11 cellular contexts compared by ENCODE assay signal in genomic region chr3:73621388-73621787, GRCh38. TPM values are rescaled to one million over a fixed set of nuclear protein-coding genes. Genes with fewer than 3 reads are reported as not detected.
DNase-seq lines count a peak whose midpoint lies in the region; ATAC-seq and TF ChIP-seq lines count a peak whose summit lies in the region.
"Had no signal": no experiment of that assay in that cellular context is flagged by ENCODE, and none has a peak within 500 bp of the region (broad histone marks: within the 10 kb centered on the region; RNA-seq: fewer than 3 reads in every experiment).

No MANE protein-coding gene starts in this region.

- H3K36me3 ChIP-seq in esophagus (ENCODE audit: control insufficient read depth in 2 of 2, insufficient read depth in 2 of 2, low read length in 1 of 2), result no peaks in the 10 kb centered on the region
- H3K36me3 ChIP-seq in mucosa of rectum (ENCODE audit: control insufficient read depth in 2 of 2, insufficient read depth in 2 of 2, low read length in 2 of 2), result no peaks in the 10 kb centered on the region
- H3K36me3 ChIP-seq in tibial artery, result no peaks in the 10 kb centered on the region

- DNase-seq in DMS 273 (lab: John Stamatoyannopoulos, UW; ENCODE audit: unreplicated experiment), result peak; percentile 10
- no peak for DNase-seq in DMS 273 treated with DMSO at 0.1 percent for 48 hours (lab: John Stamatoyannopoulos, UW)
- DNase-seq in tibial artery, result no peak
- no peak for DNase-seq in islet precursor cell
- DNase-seq in putamen (ENCODE audit: low spot score), result no peak
- DNase-seq: activated T-cell treated with anti-CD3 and anti-CD28 coated beads, Interleukin-2, amount 50 U/mL, for 48 hours; T-helper 17 cell had no signal

- no peak for ATAC-seq in GM21381 (IDR thresholded peaks at IDR 0.05; ENCODE audit: unreplicated experiment)
- ATAC-seq: T-helper 17 cell had no signal

- H3K4me3 ChIP-seq in esophagus (ENCODE audit: low read depth in 1 of 2, low read length in 2 of 2) (peak overlapping the region in 1 of 2 donors; percentile 63), mucosa of rectum (ENCODE audit: low read length in 2 of 2) (peak overlapping the region; percentile 73 to 76), tibial artery (peak overlapping the region; percentile 80 to 86)

- intact Hi-C loops in tibial artery (cut with DNase I; ENCODE audit: low total_unique reads), result loop anchor here (5.0 kb wide), 1 partner anchor 109 kb away; no protein-coding TSS in a partner anchor

- H3K27me3 ChIP-seq in esophagus (ENCODE audit: control insufficient read depth in 1 of 2, insufficient read depth in 2 of 2, low read length in 2 of 2), result no peaks in the 10 kb centered on the region
- no peaks in the 10 kb centered on the region for H3K27me3 ChIP-seq in mucosa of rectum (ENCODE audit: control insufficient read depth in 2 of 2, insufficient read depth in 2 of 2, low read length in 2 of 2)
- no peaks in the 10 kb centered on the region for H3K27me3 ChIP-seq in tibial artery

- peak overlapping the region; percentile 38 to 66 for H3K9ac ChIP-seq in mucosa of rectum (ENCODE audit: low read depth in 1 of 2, low read length in 2 of 2)

- H3K27ac ChIP-seq in esophagus (ENCODE audit: low read depth in 2 of 2, low read length in 1 of 2), result peak overlapping the region; percentile 48 to 63
- peak overlapping the region; percentile 69 to 74 for H3K27ac ChIP-seq in mucosa of rectum (ENCODE audit: low read depth in 2 of 2, low read length in 2 of 2)
- H3K27ac ChIP-seq in tibial artery, result peak overlapping the region; percentile 88 to 93
- H3K27ac ChIP-seq: 22Rv1 had no signal

- H3K9me3 ChIP-seq in esophagus (ENCODE audit: control insufficient read depth in 2 of 2, insufficient read depth in 1 of 2, low read depth in 1 of 2, low read length in 1 of 2), result no peaks in the 10 kb centered on the region
- no peaks in the 10 kb centered on the region for H3K9me3 ChIP-seq in mucosa of rectum (ENCODE audit: control insufficient read depth in 2 of 2, low read length in 2 of 2)
- H3K9me3 ChIP-seq in tibial artery, result no peaks in the 10 kb centered on the region

- H3K4me1 ChIP-seq in esophagus (ENCODE audit: control insufficient read depth in 2 of 2, insufficient read depth in 2 of 2, low read length in 1 of 2) (peaks cover 2 to 9% of the 10 kb centered on the region in 2 donors), mucosa of rectum (ENCODE audit: control insufficient read depth in 2 of 2, insufficient read depth in 2 of 2, low read length in 2 of 2) (peaks cover 5 to 13% of the 10 kb centered on the region in 2 donors), tibial artery (peaks cover 0 to 54% (median 34%) of the 10 kb centered on the region in 4 donors)

- no peak for TF ChIP-seq CTCF in tibial artery (IDR thresholded peaks at IDR 0.05)

- WGBS in esophagus, 2 donors, result 20 to 39% methylated on average over 4 of the region's 4 CpGs

RNA-seq across cellular contexts. Expression of gene PDZRN3, which starts 3.4 kb away (rescaled TPM):
- polyA plus RNA-seq in esophagus, result 10 to 100 TPM; 13.9 to 17.2 TPM
